13 cellular contexts compared by ENCODE assay signal in genomic region chr11:75262961-75263852, GRCh38. TPM values are rescaled to one million over a fixed set of nuclear protein-coding genes. Genes with fewer than 3 reads are reported as not detected.
DNase-seq lines count a peak whose midpoint lies in the region; ATAC-seq and TF ChIP-seq lines count a peak whose summit lies in the region.
"Had no signal": no experiment of that assay in that cellular context is flagged by ENCODE, and none has a peak within 500 bp of the region (broad histone marks: within the 10 kb centered on the region; RNA-seq: fewer than 3 reads in every experiment).

No MANE protein-coding gene starts in this region.

- no peak overlapping the region for H3K4me3 ChIP-seq in CD4-positive, alpha-beta memory T cell (ENCODE audit: low read length in 2 of 2)
- H3K4me3 ChIP-seq in PC-3 (ENCODE audit: low read length) (no peak overlapping the region), neutrophil (ENCODE audit: low read depth in 1 of 2, low read length in 1 of 2) (peak overlapping the region; percentile 15 to 38), body of pancreas (no peak overlapping the region)
- H3K4me3 ChIP-seq: adrenal gland, SJCRH30 had no signal

- no peak for DNase-seq in CD4-positive, alpha-beta memory T cell
- DNase-seq in PC-3 (no peak), fibroblast of peridontal ligament (ENCODE audit: extremely low read depth) (peak; percentile 2), body of pancreas (no peak), GOT3 (lab: John Stamatoyannopoulos, UW) (no peak)
- DNase-seq: cortex of kidney, NCI-H82, SJCRH30 had no signal

- no peak overlapping the region for H3K4me2 ChIP-seq in PC-3 (ENCODE audit: low read length)

- H3F3A ChIP-seq in PC-3 (ENCODE audit: low read length, unreplicated experiment) = no peaks in the 10 kb centered on the region

- H3K4me1 Mint-ChIP-seq in CD4-positive, alpha-beta memory T cell = peaks cover 26 to 60% (median 40%) of the 10 kb centered on the region in 4 donors

- no peak overlapping the region for H3K4me3 Mint-ChIP-seq in CD4-positive, alpha-beta memory T cell
- H3K4me3 Mint-ChIP-seq: CD8-positive, alpha-beta T cell; stimulated activated naive CD8-positive, alpha-beta T cell treated with anti-CD3 and anti-CD28 coated beads, Interleukin-15, Interleukin-2, amounts not matched to agents 100 ng/mL and 50 ng/mL, for 24 hours had no signal

- H3K36me3 ChIP-seq in CD4-positive, alpha-beta memory T cell (ENCODE audit: insufficient read depth, low read length) = no peaks in the 10 kb centered on the region
- H3K36me3 ChIP-seq in PC-3 (ENCODE audit: low read depth, low read length) (no peaks in the 10 kb centered on the region), neutrophil (peaks cover 31% of the 10 kb centered on the region), body of pancreas (replicated peaks in 1 of 2; ENCODE audit: insufficient read depth in 1 of 2, low read depth in 2 of 2) (peaks cover 0 to 2% of the 10 kb centered on the region in 2 donors)

- no peaks in the 10 kb centered on the region for H3K27me3 Mint-ChIP-seq in CD4-positive, alpha-beta memory T cell
- H3K27me3 Mint-ChIP-seq: stimulated activated naive CD8-positive, alpha-beta T cell treated with anti-CD3 and anti-CD28 coated beads, Interleukin-15, Interleukin-2, amounts not matched to agents 100 ng/mL and 50 ng/mL, for 24 hours had no signal

- no peaks in the 10 kb centered on the region for H3K9me3 Mint-ChIP-seq in CD4-positive, alpha-beta memory T cell
- H3K9me3 Mint-ChIP-seq: CD8-positive, alpha-beta T cell; stimulated activated naive CD8-positive, alpha-beta T cell treated with anti-CD3 and anti-CD28 coated beads, Interleukin-15, Interleukin-2, amounts not matched to agents 100 ng/mL and 50 ng/mL, for 24 hours had no signal

- intact Hi-C loops in CD4-positive, alpha-beta memory T cell (cut with micrococcal nuclease) = no loop called here
- intact Hi-C loops in PC-3 (cut with micrococcal nuclease) (no loop called here), body of pancreas (cut with DNase I) (no loop called here)

- peak overlapping the region; percentile 8 to 75 (median 50) for H3K27ac Mint-ChIP-seq in CD4-positive, alpha-beta memory T cell
- H3K27ac Mint-ChIP-seq: stimulated activated naive CD8-positive, alpha-beta T cell treated with anti-CD3 and anti-CD28 coated beads, Interleukin-15, Interleukin-2, amounts not matched to agents 100 ng/mL and 50 ng/mL, for 24 hours had no signal

- 70 to 82% methylated on average over 8 to 17 of the region's 17 CpGs for WGBS in body of pancreas, 2 donors

- POLR2A ChIA-PET in CD4-positive, alpha-beta memory T cell (lab: Charles Lee; ENCODE audit: partially characterized antibody) = interaction anchor here (0.6 to 6.4 kb wide), 7 partner anchors 8 to 126 kb away, joined by 3 to 70 read pairs (median 6); no protein-coding TSS in a partner anchor
- POLR2A ChIA-PET in PC-3 (lab: Charles Lee; ENCODE audit: unreplicated experiment) = no interaction called here

- ATAC-seq in PC-3 = no peak; the same call in 1 of the 2 replicates
- no peak for ATAC-seq in HG03108 (IDR thresholded peaks at IDR 0.05; ENCODE audit: unreplicated experiment)
- no peak for ATAC-seq in body of pancreas
- ATAC-seq: CD8-positive, alpha-beta T cell had no signal

- TSS peak; percentile 3 for BruUV-seq in PC-3 (replicated peaks; lab: Mats Ljungman, UMichigan)

- H3K27me3 ChIP-seq in CD4-positive, alpha-beta memory T cell (ENCODE audit: insufficient read depth, low read length) = no peaks in the 10 kb centered on the region
- H3K27me3 ChIP-seq in PC-3 (ENCODE audit: low read length) = no peaks in the 10 kb centered on the region
- no peaks in the 10 kb centered on the region for H3K27me3 ChIP-seq in neutrophil
- H3K27me3 ChIP-seq in body of pancreas = no peaks in the 10 kb centered on the region
- H3K27me3 ChIP-seq: adrenal gland, SJCRH30 had no signal

- H3K9ac ChIP-seq in PC-3 (ENCODE audit: low read length) = no peak overlapping the region

- H2AFZ ChIP-seq in PC-3 (ENCODE audit: low read length) = no peak overlapping the region

- TF ChIP-seq CTCF in PC-3 (conservative IDR thresholded peaks at IDR 0.05; ENCODE audit: low read depth, low read length) (no peak), neutrophil (IDR thresholded peaks at IDR 0.05) (no peak), body of pancreas (IDR thresholded peaks at IDR 0.05) (no peak)

- no peaks in the 10 kb centered on the region for H3K9me2 ChIP-seq in PC-3 (replicated peaks; ENCODE audit: low read length)

- no peaks in the 10 kb centered on the region for H4K20me1 ChIP-seq in PC-3 (ENCODE audit: low read length)

- no peaks in the 10 kb centered on the region for H3K79me2 ChIP-seq in PC-3 (ENCODE audit: low read length)

- CTCF ChIA-PET in CD4-positive, alpha-beta memory T cell (lab: Charles Lee; ENCODE audit: partially characterized antibody) = interaction anchor here (0.9 to 4.4 kb wide), 6 partner anchors 8 to 121 kb away, joined by 3 to 55 read pairs (median 14); no protein-coding TSS in a partner anchor
- CTCF ChIA-PET in PC-3 (lab: Charles Lee) = no interaction called here

- peaks cover 11 to 16% of the 10 kb centered on the region in 2 donors for H3K36me3 Mint-ChIP-seq in CD4-positive, alpha-beta memory T cell

- H3K9me3 ChIP-seq in CD4-positive, alpha-beta memory T cell (ENCODE audit: control insufficient read depth in 1 of 2, low read length in 2 of 2) = no peaks in the 10 kb centered on the region
- no peaks in the 10 kb centered on the region for H3K9me3 ChIP-seq in PC-3 (ENCODE audit: low read length)
- no peaks in the 10 kb centered on the region for H3K9me3 ChIP-seq in neutrophil
- no peaks in the 10 kb centered on the region for H3K9me3 ChIP-seq in body of pancreas
- H3K9me3 ChIP-seq: adrenal gland, SJCRH30 had no signal

- H3K27ac ChIP-seq in CD4-positive, alpha-beta memory T cell (ENCODE audit: low read depth, low read length) = no peak overlapping the region
- H3K27ac ChIP-seq in PC-3 (ENCODE audit: low read length) (no peak overlapping the region), neutrophil (peak overlapping the region; percentile 98), body of pancreas (no peak overlapping the region)
- H3K27ac ChIP-seq: adrenal gland, SJCRH30 had no signal

- TF ChIP-seq POLR2A in body of pancreas (IDR thresholded peaks at IDR 0.05) = no peak

- H3K4me1 ChIP-seq in CD4-positive, alpha-beta memory T cell (ENCODE audit: insufficient read depth, low read length) = peaks cover 39% of the 10 kb centered on the region
- H3K4me1 ChIP-seq in PC-3 (ENCODE audit: insufficient read depth, low read length) (0 out of 2 replicates have a peak, but pooled peaks cover 4% of the 10 kb centered on the region), neutrophil (ENCODE audit: control insufficient read depth in 1 of 2, insufficient read depth in 1 of 2, low read depth in 1 of 2, low read length in 1 of 2) (peaks cover 59 to 67% of the 10 kb centered on the region in 2 experiments), body of pancreas (no peaks in the 10 kb centered on the region)
- H3K4me1 ChIP-seq: adrenal gland, SJCRH30 had no signal

RNA-seq across cellular contexts. Expression of gene TPBGL, which starts 22.6 kb away (rescaled TPM):
- under 1 TPM; 0.15 to 0.22 TPM for total RNA-seq in CD4-positive, alpha-beta memory T cell
- under 1 TPM; 0.10 to 0.30 TPM for polyA plus RNA-seq in CD4-positive, alpha-beta memory T cell
- total RNA-seq in PC-3 (2014; rRNA removed) (not detected in 2 replicates), body of pancreas (under 1 TPM in 1 of 2 donors, not detected in 1; 0.26 TPM)
- total RNA-seq: SJCRH30 had no signal

Comparison
In these comparisons a context has a peak if more than half of its experiments do, and no peak if none do; other contexts are left out.
1. H3K4me3 ChIP-seq: peak in neutrophil (2 of 2); none in CD4-positive, alpha-beta memory T cell (0 of 2), PC-3 (single experiment) and body of pancreas (0 of 2).